ENCODE assay signal across 16 cellular contexts in the genomic region with DNA sequence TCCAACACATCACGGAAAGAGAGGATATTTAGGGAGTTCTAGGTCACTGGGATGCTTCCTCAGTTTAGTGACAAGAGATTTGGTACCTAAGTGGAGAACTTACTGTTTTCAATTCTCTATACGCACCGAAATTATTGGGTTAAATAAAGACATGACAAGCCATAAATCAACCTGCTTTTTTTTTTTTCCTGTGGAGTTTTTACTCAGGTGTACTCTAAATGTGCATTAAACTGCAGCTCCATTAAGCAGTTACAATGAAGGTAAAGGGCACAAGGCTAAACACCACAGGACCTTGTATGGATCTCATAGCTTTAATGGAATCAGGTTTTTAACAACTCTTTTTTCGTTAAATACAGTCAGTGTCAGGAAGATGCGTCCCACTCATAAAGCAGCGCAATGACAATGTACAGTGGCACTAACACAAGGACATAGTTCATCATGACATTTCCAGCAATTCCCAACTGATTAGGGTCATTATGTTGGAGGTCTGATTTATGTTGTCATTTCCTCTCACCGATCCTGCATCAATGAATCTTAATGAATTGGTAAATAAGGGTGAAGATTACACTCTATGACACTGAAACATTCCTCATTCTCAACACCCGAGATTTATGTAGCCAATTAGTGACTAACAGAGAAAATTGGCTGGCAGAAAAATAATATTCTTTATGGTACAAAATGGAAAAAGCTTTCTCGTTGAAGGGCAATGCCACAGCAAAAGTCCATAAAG.
DNase-seq lines count a peak whose midpoint lies in the region; ATAC-seq and TF ChIP-seq lines count a peak whose summit lies in the region.
"Had no signal": no experiment of that assay in that cellular context is flagged by ENCODE, and none has a peak within 500 bp of the region (broad histone marks: within the 10 kb centered on the region; RNA-seq: fewer than 3 reads in every experiment).

No MANE protein-coding gene starts in this region.

- H3K9me2 ChIP-seq in DOHH2 (replicated peaks; ENCODE audit: control insufficient read depth, low read length) (no peaks in the 10 kb centered on the region), OCI-LY1 (ENCODE audit: low read depth, low read length) (no peaks in the 10 kb centered on the region)

- H3K27ac ChIP-seq in CD4-positive, CD25-positive, alpha-beta regulatory T cell (ENCODE audit: insufficient read depth, low read length, poor library complexity, severe bottlenecking), result peak overlapping the region; percentile 77
- H3K27ac ChIP-seq in DOHH2 (ENCODE audit: low read depth, low read length) (no peak overlapping the region), OCI-LY1 (ENCODE audit: low read depth, low read length, poor library complexity, severe bottlenecking) (no peak overlapping the region)

- no peaks in the 10 kb centered on the region for H3K9me3 ChIP-seq in CD4-positive, CD25-positive, alpha-beta regulatory T cell (ENCODE audit: control insufficient read depth in 2 of 2, low read length in 2 of 2)
- H3K9me3 ChIP-seq in DOHH2 (ENCODE audit: control insufficient read depth, insufficient read depth, low read length) (no peaks in the 10 kb centered on the region), OCI-LY1 (ENCODE audit: low read length) (no peaks in the 10 kb centered on the region)
- H3K9me3 ChIP-seq: BE2C, spleen had no signal

- H3K27me3 ChIP-seq in CD4-positive, CD25-positive, alpha-beta regulatory T cell (ENCODE audit: control insufficient read depth, insufficient read depth, low read length), result no peaks in the 10 kb centered on the region
- H3K27me3 ChIP-seq in DOHH2 (ENCODE audit: control insufficient read depth, low read length), result no peaks in the 10 kb centered on the region
- no peaks in the 10 kb centered on the region for H3K27me3 ChIP-seq in OCI-LY1 (ENCODE audit: insufficient read depth, low read length)
- H3K27me3 ChIP-seq: BE2C, spleen had no signal

- peaks cover 40% of the 10 kb centered on the region for H3K4me1 ChIP-seq in CD4-positive, CD25-positive, alpha-beta regulatory T cell (ENCODE audit: control insufficient read depth, insufficient read depth, low read length, poor library complexity, severe bottlenecking)
- H3K4me1 ChIP-seq in DOHH2 (ENCODE audit: control insufficient read depth, low read length) (peaks cover 29% of the 10 kb centered on the region), OCI-LY1 (ENCODE audit: insufficient read depth, low read length, severe bottlenecking) (peaks cover 42% of the 10 kb centered on the region)
- H3K4me1 ChIP-seq: BE2C had no signal

- ATAC-seq in CD4-positive, CD25-positive, alpha-beta regulatory T cell (ENCODE audit: low read depth in 2 of 2), result no peak
- ATAC-seq in naive B cell (ENCODE audit: low read depth in 2 of 2) (no peak), HG03565 (IDR thresholded peaks at IDR 0.05; ENCODE audit: unreplicated experiment) (no peak)

- H3K9me3 Mint-ChIP-seq in CD4-positive, CD25-positive, alpha-beta regulatory T cell, result no peaks in the 10 kb centered on the region
- H3K9me3 Mint-ChIP-seq in naive B cell, result no peaks in the 10 kb centered on the region
- H3K9me3 Mint-ChIP-seq: endodermal cell had no signal

- peak overlapping the region; percentile 37 for H3K4me3 ChIP-seq in CD4-positive, CD25-positive, alpha-beta regulatory T cell (ENCODE audit: low read depth, low read length)
- H3K4me3 ChIP-seq in DOHH2 (ENCODE audit: low read length) (no peak overlapping the region), OCI-LY1 (ENCODE audit: low read depth, low read length, poor library complexity, severe bottlenecking) (no peak overlapping the region)

- H2AFZ ChIP-seq in OCI-LY1 (ENCODE audit: low read length), result no peak overlapping the region

- H3F3A ChIP-seq in DOHH2 (ENCODE audit: control insufficient read depth, insufficient read depth) (no peaks in the 10 kb centered on the region), OCI-LY1 (ENCODE audit: insufficient read depth, low read length) (no peaks in the 10 kb centered on the region)

- peaks cover 17% of the 10 kb centered on the region for H3K36me3 Mint-ChIP-seq in CD4-positive, CD25-positive, alpha-beta regulatory T cell
- peaks cover under 1 to 5% of the 10 kb centered on the region in 2 donors for H3K36me3 Mint-ChIP-seq in naive B cell

- H3K9ac ChIP-seq in OCI-LY1 (ENCODE audit: low read length), result no peak overlapping the region

- H3K27me3 Mint-ChIP-seq in CD4-positive, CD25-positive, alpha-beta regulatory T cell, result no peaks in the 10 kb centered on the region
- H3K27me3 Mint-ChIP-seq in naive B cell, result no peaks in the 10 kb centered on the region

- no peak for TF ChIP-seq CTCF in DOHH2 (IDR thresholded peaks at IDR 0.05; ENCODE audit: low read depth, low read length, poor library complexity, severe bottlenecking)
- TF ChIP-seq CTCF in OCI-LY1 (IDR thresholded peaks at IDR 0.05; ENCODE audit: low read length), result no peak

- H3K27ac Mint-ChIP-seq in CD4-positive, CD25-positive, alpha-beta regulatory T cell, result peak overlapping the region in 2 of 3 donors; percentile 81 to 94
- H3K27ac Mint-ChIP-seq in naive B cell, result peak overlapping the region; percentile 54 to 89 (median 78)
- H3K27ac Mint-ChIP-seq: endodermal cell had no signal

- H3K4me2 ChIP-seq in DOHH2 (ENCODE audit: low read length), result 0 out of 2 replicates have a peak overlapping the region, but pooled peaks have one; percentile 2
- peak overlapping the region; percentile 69; the same call in 1 of the 2 replicates for H3K4me2 ChIP-seq in OCI-LY1 (ENCODE audit: low read length)

- H3K79me2 ChIP-seq in DOHH2 (ENCODE audit: control insufficient read depth, low read length) (no peaks in the 10 kb centered on the region), OCI-LY1 (ENCODE audit: insufficient read depth, low read length) (peaks cover 8% of the 10 kb centered on the region; the same call in 1 of the 2 replicates)

- H4K20me1 ChIP-seq in DOHH2 (ENCODE audit: control insufficient read depth, insufficient read depth, low read depth, low read length), result no peaks in the 10 kb centered on the region; the same call in 1 of the 2 replicates
- no peaks in the 10 kb centered on the region for H4K20me1 ChIP-seq in OCI-LY1 (ENCODE audit: insufficient read depth, low read length)

- peak overlapping the region; percentile 24 to 66 (median 32) for H3K4me3 Mint-ChIP-seq in CD4-positive, CD25-positive, alpha-beta regulatory T cell
- H3K4me3 Mint-ChIP-seq in naive B cell, result peak overlapping the region in 4 of 8 donors; percentile 4 to 61 (median 24)
- H3K4me3 Mint-ChIP-seq: endodermal cell had no signal

- H3K36me3 ChIP-seq in CD4-positive, CD25-positive, alpha-beta regulatory T cell (ENCODE audit: control insufficient read depth, insufficient read depth, low read length), result peaks cover 13% of the 10 kb centered on the region
- H3K36me3 ChIP-seq in DOHH2 (ENCODE audit: control insufficient read depth, low read length) (no peaks in the 10 kb centered on the region), OCI-LY1 (ENCODE audit: insufficient read depth, low read length) (no peaks in the 10 kb centered on the region)
- H3K36me3 ChIP-seq: BE2C, spleen had no signal

- DNase-seq in CD4-positive, CD25-positive, alpha-beta regulatory T cell, result no peak
- no peak for DNase-seq in naive B cell
- no peak for DNase-seq in HuH-7.5 (ENCODE audit: low spot score)
- DNase-seq in stimulated activated CD4-positive, alpha-beta T cell treated with anti-CD3 and anti-CD28 coated beads, Interleukin-4, amount 100 ng/mL, for 4 hours, result no peak
- DNase-seq: amniotic stem cell, BE2C, cerebellar nuclear complex, DMS153, endodermal cell, hippocampal formation, NCI-H1048, NCI-H774, spleen had no signal

- H3K4me1 Mint-ChIP-seq in CD4-positive, CD25-positive, alpha-beta regulatory T cell, result peaks cover 25 to 90% (median 58%) of the 10 kb centered on the region in 4 donors
- peaks cover 60 to 87% (median 78%) of the 10 kb centered on the region in 3 donors for H3K4me1 Mint-ChIP-seq in naive B cell
